9 cellular contexts compared by ENCODE assay signal in the genomic region with DNA sequence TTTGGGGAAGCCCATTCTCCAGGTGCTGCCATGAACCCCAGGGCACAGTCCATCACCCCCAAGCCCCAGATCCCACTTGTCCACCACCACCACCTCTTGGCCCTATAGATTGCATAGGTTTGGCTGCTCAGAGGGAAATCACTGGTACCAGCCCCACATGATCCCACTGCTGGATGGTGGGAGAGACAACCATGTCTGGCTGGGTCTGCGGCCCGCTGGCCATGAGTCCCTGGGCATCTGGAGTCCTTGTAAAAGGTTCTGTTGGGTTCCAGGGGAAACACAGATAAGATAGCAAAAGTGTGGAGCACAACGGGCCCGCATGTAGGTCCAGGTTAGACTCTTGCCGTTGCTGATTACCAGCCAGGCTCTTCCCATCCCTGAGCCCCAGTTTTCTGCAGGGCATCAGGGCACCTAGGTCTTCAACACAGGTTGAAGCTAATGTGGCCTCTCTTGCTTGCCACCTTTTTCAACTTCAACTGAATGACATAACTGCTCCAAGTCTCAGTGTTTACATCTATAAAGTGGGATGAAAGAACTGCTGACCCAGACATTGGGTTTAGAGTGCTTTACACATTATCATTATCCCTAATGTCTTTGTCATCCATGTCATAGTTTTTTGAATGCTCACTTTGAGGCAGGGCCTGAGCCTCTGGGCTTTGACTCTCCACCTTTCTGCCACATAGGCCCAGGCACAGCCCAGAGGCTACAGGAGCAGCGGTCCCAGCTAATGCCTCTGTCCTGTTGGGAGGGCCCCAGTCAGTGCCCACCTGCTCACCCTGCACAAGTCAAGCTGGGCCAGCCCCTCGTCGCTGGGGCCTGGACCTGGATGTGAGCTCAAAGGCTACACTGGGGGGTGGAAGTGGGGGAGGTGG. TPM values are rescaled to one million over a fixed set of nuclear protein-coding genes. Genes with fewer than 3 reads are reported as not detected.
A peak's percentile ranks its signal among the peaks of the same experiment; 100 is the strongest.
DNase-seq lines count a peak whose midpoint lies in the region; ATAC-seq and TF ChIP-seq lines count a peak whose summit lies in the region.
"Had no signal": no experiment of that assay in that cellular context is flagged by ENCODE, and none has a peak within 500 bp of the region (broad histone marks: within the 10 kb centered on the region; RNA-seq: fewer than 3 reads in every experiment).

No MANE protein-coding gene starts in this region.

- H3F3A ChIP-seq in neural cell (ENCODE audit: insufficient read depth, low read length, poor library complexity, severe bottlenecking), result no peaks in the 10 kb centered on the region

- H3K4me3 ChIP-seq in AG04450 (ENCODE audit: low read depth, low read length), result peak overlapping the region; percentile 62
- peak overlapping the region; percentile 43 for H3K4me3 ChIP-seq in LNCaP clone FGC (ENCODE audit: low read depth, low read length)
- peak overlapping the region; percentile 89 to 90 for H3K4me3 ChIP-seq in duodenal mucosa (ENCODE audit: low read depth in 1 of 2, low read length in 2 of 2)
- peak overlapping the region; percentile 62 for H3K4me3 ChIP-seq in neural cell (ENCODE audit: low read length)

- H3K4me2 ChIP-seq in neural cell (ENCODE audit: low read length), result peak overlapping the region; percentile 52

- no peaks in the 10 kb centered on the region for H4K20me1 ChIP-seq in neural cell (ENCODE audit: insufficient read depth)

- CTCF ChIA-PET in AG04450 (lab: Charles Lee), result interaction anchor here (0.6 to 2.2 kb wide), 3 partner anchors 29 to 1112 kb away, joined by 3 to 6 read pairs (median 3); no protein-coding TSS in a partner anchor

- no peak for TF ChIP-seq CTCF in AG04450 (IDR thresholded peaks at IDR 0.05; ENCODE audit: low read depth, low read length)
- no peak for TF ChIP-seq CTCF in LNCaP clone FGC (IDR thresholded peaks at IDR 0.05; ENCODE audit: control insufficient read depth, extremely low read depth, insufficient read depth)
- TF ChIP-seq CTCF in neural cell (IDR thresholded peaks at IDR 0.05; ENCODE audit: poor library complexity, severe bottlenecking), result no peak

- DNase-seq in AG04450 (ENCODE audit: low read depth, low spot score) (no peak), LNCaP clone FGC (ENCODE audit: low read depth) (no peak), NCI-H1092 treated with DMSO at 0.1 percent for 48 hours (lab: John Stamatoyannopoulos, UW) (no peak), NCI-H526 (lab: John Stamatoyannopoulos, UW) (no peak), H4 (ENCODE audit: low spot score) (no peak)

- ATAC-seq in GM21447 (IDR thresholded peaks at IDR 0.05; ENCODE audit: unreplicated experiment), result no peak

- no peak overlapping the region for H3K27ac ChIP-seq in AG04450 (ENCODE audit: low read depth, low read length)
- no peak overlapping the region for H3K27ac ChIP-seq in duodenal mucosa (ENCODE audit: low read depth, low read length)
- H3K27ac ChIP-seq in neural cell (ENCODE audit: low read length), result no peak overlapping the region
- H3K27ac ChIP-seq: epithelial cell of prostate had no signal

- H3K9me2 ChIP-seq in neural cell (ENCODE audit: insufficient read depth, low read length), result no peaks in the 10 kb centered on the region

- no peak overlapping the region for H2AFZ ChIP-seq in neural cell (ENCODE audit: low read depth, low read length)

- no peaks in the 10 kb centered on the region for H3K79me2 ChIP-seq in neural cell (replicated peaks; ENCODE audit: insufficient read depth, low read length)

- peaks cover 18 to 28% of the 10 kb centered on the region in 2 donors for H3K4me1 ChIP-seq in duodenal mucosa (ENCODE audit: control insufficient read depth in 1 of 2, insufficient read depth in 2 of 2, low read length in 2 of 2)

- H3K9ac ChIP-seq in duodenal mucosa (ENCODE audit: low read depth in 1 of 2, low read length in 2 of 2) (peak overlapping the region; percentile 74 to 95), neural cell (ENCODE audit: low read length) (peak overlapping the region; percentile 54)

- POLR2A ChIA-PET in AG04450 (lab: Yijun Ruan, JAX), result interaction anchor here (1.0 to 1.7 kb wide), 3 partner anchors 18 to 35 kb away, joined by 3 to 9 read pairs (median 3); no protein-coding TSS in a partner anchor

- H3K9me3 ChIP-seq in AG04450 (ENCODE audit: control insufficient read depth, insufficient read depth, low read length) (peaks cover 4% of the 10 kb centered on the region; the same call in 1 of the 2 replicates), duodenal mucosa (ENCODE audit: control insufficient read depth in 1 of 2, low read length in 2 of 2) (no peaks in the 10 kb centered on the region), neural cell (ENCODE audit: low read length) (no peaks in the 10 kb centered on the region)

- TF ChIP-seq RAD21 in neural cell (conservative IDR thresholded peaks at IDR 0.05), result no peak

- TF ChIP-seq EP300 in neural cell (conservative IDR thresholded peaks at IDR 0.05; ENCODE audit: poor library complexity, severe bottlenecking), result no peak

- peaks cover 0 to 3% of the 10 kb centered on the region in 2 donors for H3K36me3 ChIP-seq in duodenal mucosa (ENCODE audit: control insufficient read depth in 1 of 2, insufficient read depth in 2 of 2, low read length in 2 of 2)
- no peaks in the 10 kb centered on the region for H3K36me3 ChIP-seq in neural cell (ENCODE audit: insufficient read depth, low read length)

- H3K27me3 ChIP-seq in AG04450 (ENCODE audit: control insufficient read depth, insufficient read depth, low read length), result peaks cover 23% of the 10 kb centered on the region
- peaks cover 17 to 19% of the 10 kb centered on the region in 2 donors for H3K27me3 ChIP-seq in duodenal mucosa (ENCODE audit: control insufficient read depth in 1 of 2, insufficient read depth in 2 of 2, low read length in 2 of 2)
- peaks cover 21% of the 10 kb centered on the region for H3K27me3 ChIP-seq in neural cell (ENCODE audit: insufficient read depth, low read depth, low read length)

TF ChIP-seq in neural cell, 6 proteins besides CTCF, POLR2A, EP300 and RAD21:
- TF ChIP-seq POLR2AphosphoS5 (IDR thresholded peaks at IDR 0.05) (no peak), SMC3 (conservative IDR thresholded peaks at IDR 0.05; ENCODE audit: poor library complexity) (no peak), TAF1 (IDR thresholded peaks at IDR 0.05; ENCODE audit: low read depth) (no peak), MXI1 (conservative IDR thresholded peaks at IDR 0.05; ENCODE audit: poor library complexity, severe bottlenecking) (no peak), EZH2 (IDR thresholded peaks at IDR 0.05; ENCODE audit: borderline replicate concordance, insufficient read depth, low read length, poor library complexity, severe bottlenecking) (no peak)
- TF ChIP-seq, protein P1, sequence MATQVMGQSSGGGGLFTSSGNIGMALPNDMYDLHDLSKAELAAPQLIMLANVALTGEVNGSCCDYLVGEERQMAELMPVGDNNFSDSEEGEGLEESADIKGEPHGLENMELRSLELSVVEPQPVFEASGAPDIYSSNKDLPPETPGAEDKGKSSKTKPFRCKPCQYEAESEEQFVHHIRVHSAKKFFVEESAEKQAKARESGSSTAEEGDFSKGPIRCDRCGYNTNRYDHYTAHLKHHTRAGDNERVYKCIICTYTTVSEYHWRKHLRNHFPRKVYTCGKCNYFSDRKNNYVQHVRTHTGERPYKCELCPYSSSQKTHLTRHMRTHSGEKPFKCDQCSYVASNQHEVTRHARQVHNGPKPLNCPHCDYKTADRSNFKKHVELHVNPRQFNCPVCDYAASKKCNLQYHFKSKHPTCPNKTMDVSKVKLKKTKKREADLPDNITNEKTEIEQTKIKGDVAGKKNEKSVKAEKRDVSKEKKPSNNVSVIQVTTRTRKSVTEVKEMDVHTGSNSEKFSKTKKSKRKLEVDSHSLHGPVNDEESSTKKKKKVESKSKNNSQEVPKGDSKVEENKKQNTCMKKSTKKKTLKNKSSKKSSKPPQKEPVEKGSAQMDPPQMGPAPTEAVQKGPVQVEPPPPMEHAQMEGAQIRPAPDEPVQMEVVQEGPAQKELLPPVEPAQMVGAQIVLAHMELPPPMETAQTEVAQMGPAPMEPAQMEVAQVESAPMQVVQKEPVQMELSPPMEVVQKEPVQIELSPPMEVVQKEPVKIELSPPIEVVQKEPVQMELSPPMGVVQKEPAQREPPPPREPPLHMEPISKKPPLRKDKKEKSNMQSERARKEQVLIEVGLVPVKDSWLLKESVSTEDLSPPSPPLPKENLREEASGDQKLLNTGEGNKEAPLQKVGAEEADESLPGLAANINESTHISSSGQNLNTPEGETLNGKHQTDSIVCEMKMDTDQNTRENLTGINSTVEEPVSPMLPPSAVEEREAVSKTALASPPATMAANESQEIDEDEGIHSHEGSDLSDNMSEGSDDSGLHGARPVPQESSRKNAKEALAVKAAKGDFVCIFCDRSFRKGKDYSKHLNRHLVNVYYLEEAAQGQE (IDR thresholded peaks at IDR 0.05; ENCODE audit: borderline replicate concordance), result no peak

RNA-seq across cellular contexts. Expression of a gene that starts 1.0 kb away (rescaled TPM):
- polyA plus RNA-seq in AG04450 (2011; rRNA removed), result 21.3 and 27.5 TPM in 2 replicates
- polyA minus RNA-seq in AG04450 (2011; rRNA and poly(A)+ RNA removed), result 35.8 and 44.2 TPM in 2 replicates
- 12.7 and 15.4 TPM in 2 replicates for polyA plus RNA-seq in neural cell
- polyA minus RNA-seq in neural cell, result 14.0 and 14.1 TPM in 2 replicates
- total RNA-seq in H4 (2014; rRNA removed; shearing (Covaris generic)), result 20.6 and 29.3 TPM in 2 replicates

RNA-seq across cellular contexts. Expression of a gene that starts 3.3 kb away (rescaled TPM):
- polyA plus RNA-seq in AG04450 (2011; rRNA removed) (5.6 and 8.2 TPM in 2 replicates), neural cell (112 and 134 TPM in 2 replicates)
- 6.6 and 12.0 TPM in 2 replicates for polyA minus RNA-seq in AG04450 (2011; rRNA and poly(A)+ RNA removed)
- polyA minus RNA-seq in neural cell, result 89.7 and 109 TPM in 2 replicates
- total RNA-seq in H4 (2014; rRNA removed; shearing (Covaris generic)), result 0.58 and 1.8 TPM in 2 replicates

Comparison
In these comparisons a context has a peak if more than half of its experiments do, and no peak if none do; other contexts are left out.
1. RNA of a gene that starts 3.3 kb away (polyA plus RNA-seq): 112 to 134 TPM in neural cell; 5.6 to 8.2 TPM in AG04450; every median in the first group is over 10 times any median in the second.
2. Peak in every context shown above with its lines, with median percentiles within 50 percentile points of each other: H3K4me3 ChIP-seq.